Comparison of ENCODE assay signal across 9 cellular contexts in the genomic region with DNA sequence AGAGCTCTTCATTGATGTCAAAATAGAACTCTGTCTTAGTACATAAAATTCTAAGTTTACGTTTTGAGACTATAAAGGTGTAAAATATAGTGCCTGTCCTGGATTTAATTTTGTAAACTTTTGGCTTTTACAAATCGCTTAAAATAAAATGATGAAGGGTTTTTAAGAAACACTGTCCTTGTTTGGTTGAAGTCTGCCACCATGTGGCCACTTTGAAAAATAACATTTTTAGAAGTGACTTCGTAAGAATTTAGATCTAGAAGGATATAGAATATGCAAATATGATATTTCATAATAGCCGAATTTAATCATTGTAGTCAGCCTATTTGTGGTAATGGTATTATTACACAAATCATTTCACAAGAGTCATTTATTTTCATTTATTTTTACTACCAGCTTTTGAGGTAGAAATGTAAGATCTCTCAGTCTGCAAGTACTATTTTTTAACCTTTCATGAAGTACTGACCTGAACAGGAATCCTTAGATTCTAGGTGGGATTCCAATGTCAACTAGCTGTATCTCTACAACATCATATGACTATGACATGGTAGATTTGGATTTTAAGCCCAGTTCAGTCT. TPM values are rescaled to one million over a fixed set of nuclear protein-coding genes. Genes with fewer than 3 reads are reported as not detected.
DNase-seq lines count a peak whose midpoint lies in the region; ATAC-seq and TF ChIP-seq lines count a peak whose summit lies in the region.
"Had no signal": no experiment of that assay in that cellular context is flagged by ENCODE, and none has a peak within 500 bp of the region (broad histone marks: within the 10 kb centered on the region; RNA-seq: fewer than 3 reads in every experiment).

No MANE protein-coding gene starts in this region.

- no CpG with 5 or more reads among the region's 4 CpGs for whole genome bisulfite sequencing in IMR-90 (ENCODE audit: extremely low coverage in 2 of 2, insufficient read length in 1 of 2), 2 experiments
- WGBS in lung, 2 donors = 2% methylated on average over 4 of the region's 4 CpGs

- H3K36me3 Mint-ChIP-seq in brain = no peaks in the 10 kb centered on the region
- H3K36me3 Mint-ChIP-seq in activated naive CD8-positive, alpha-beta T cell treated with anti-CD3 and anti-CD28 coated beads, Interleukin-2, amount 50 U/mL, for 24 hours (ENCODE audit: low read depth) = no peaks in the 10 kb centered on the region

- no peak overlapping the region for H2BK20ac ChIP-seq in IMR-90 (ENCODE audit: low read depth, low read length)

- H3K36me3 ChIP-seq in IMR-90 (ENCODE audit: control insufficient read depth, insufficient read depth, low read length) (no peaks in the 10 kb centered on the region), lung (ENCODE audit: control insufficient read depth in 2 of 2, insufficient read depth in 2 of 2, low read length in 2 of 2) (no peaks in the 10 kb centered on the region)

- no peak overlapping the region for H4K91ac ChIP-seq in IMR-90 (ENCODE audit: insufficient read depth, low read depth, low read length)

- in situ Hi-C loops in IMR-90 (cut with MboI; ENCODE audit: low sequenced_read_pairs) = no loop called here

- H3K4me1 Mint-ChIP-seq in brain = peaks cover 12% of the 10 kb centered on the region
- no peaks in the 10 kb centered on the region for H3K4me1 Mint-ChIP-seq in activated naive CD8-positive, alpha-beta T cell treated with anti-CD3 and anti-CD28 coated beads, Interleukin-2, amount 50 U/mL, for 24 hours

- TF ChIP-seq RAD21 in IMR-90 (IDR thresholded peaks at IDR 0.05; ENCODE audit: low read length) = peak; percentile 75

- peaks cover 0 to 4% (median 0%) of the 10 kb centered on the region in 5 experiments for H3K9me3 Mint-ChIP-seq in brain
- H3K9me3 Mint-ChIP-seq in activated naive CD8-positive, alpha-beta T cell treated with anti-CD3 and anti-CD28 coated beads, Interleukin-2, amount 50 U/mL, for 24 hours = no peaks in the 10 kb centered on the region
- H3K9me3 Mint-ChIP-seq: dendritic cell treated with granulocyte-macrophage colony-stimulating factor and Interleukin-4, amounts not matched to agents 40 ng/mL and 50 ng/mL, for 4 days had no signal

- ATAC-seq in IMR-90 (ENCODE audit: low read depth) (peak; percentile 42; the same call in 1 of the 2 replicates), lung (ENCODE audit: insufficient read depth, low FRiP score) (no peak)
- ATAC-seq in activated naive CD8-positive, alpha-beta T cell treated with anti-CD3 and anti-CD28 coated beads, Interleukin-2, amount 50 U/mL, for 24 hours = no peak

- H3K79me1 ChIP-seq in IMR-90 (ENCODE audit: low read depth in 1 of 2, low read length in 2 of 2) = no peaks in the 10 kb centered on the region

- H3K4me2 ChIP-seq in IMR-90 (ENCODE audit: low read depth, low read length) = no peak overlapping the region

- H3K14ac ChIP-seq in IMR-90 (replicated peaks; ENCODE audit: low read depth, low read length) = no peak overlapping the region

- no peak overlapping the region for H2AK9ac ChIP-seq in IMR-90 (replicated peaks; ENCODE audit: low read depth, low read length, poor library complexity)

- H2BK5ac ChIP-seq in IMR-90 (ENCODE audit: low read depth, low read length, poor library complexity, severe bottlenecking) = no peak overlapping the region

- H3K27me3 ChIP-seq in IMR-90 (ENCODE audit: control insufficient read depth, insufficient read depth, low read length) = no peaks in the 10 kb centered on the region
- H3K27me3 ChIP-seq in lung (ENCODE audit: control insufficient read depth, insufficient read depth) = no peaks in the 10 kb centered on the region

- POLR2A ChIA-PET in IMR-90 (lab: Charles Lee; ENCODE audit: unreplicated experiment) = no interaction called here

- no peak overlapping the region for H2BK15ac ChIP-seq in IMR-90 (ENCODE audit: low read depth, low read length)

- no peaks in the 10 kb centered on the region for H4K20me1 ChIP-seq in IMR-90 (ENCODE audit: insufficient read depth, low read length)

- DNase-seq in GM12864 (ENCODE audit: low read depth) (no peak), IMR-90 (peak; percentile 51), lung (ENCODE audit: low spot score) (no peak), islet precursor cell (no peak)
- DNase-seq in activated naive CD8-positive, alpha-beta T cell treated with anti-CD3 and anti-CD28 coated beads, Interleukin-2, amount 50 U/mL, for 24 hours = no peak
- DNase-seq in activated CD4-positive, CD25-positive, alpha-beta regulatory T cell (lab: John Stamatoyannopoulos, UW) = no peak

- no peak overlapping the region for H3K23ac ChIP-seq in IMR-90 (ENCODE audit: low read depth, low read length)

- H3K9ac ChIP-seq in IMR-90 (ENCODE audit: low read depth, low read length) = no peak overlapping the region

- BruUV-seq in IMR-90 (replicated peaks; lab: Mats Ljungman, UMichigan) = no TSS peak

- TF ChIP-seq CTCF in 22Rv1 (IDR thresholded peaks at IDR 0.05) (peak; percentile 75), GM12864 (IDR thresholded peaks at IDR 0.05; ENCODE audit: low read depth, low read length, missing control alignments) (peak; percentile 27), IMR-90 (conservative IDR thresholded peaks at IDR 0.05; ENCODE audit: low read depth, low read length) (peak; percentile 64), brain (conservative IDR thresholded peaks at IDR 0.05) (peak; percentile 88 to 93), lung (IDR thresholded peaks at IDR 0.05; ENCODE audit: control extremely low read depth, extremely low read depth) (peak; percentile 19)

- peak overlapping the region; percentile 1; the same call in 1 of the 2 replicates for H3K18ac ChIP-seq in IMR-90 (ENCODE audit: low read depth, low read length)

- H3K9me1 ChIP-seq in IMR-90 (ENCODE audit: insufficient read depth, low read length) = no peaks in the 10 kb centered on the region

- H2AFZ ChIP-seq in IMR-90 (replicated peaks; ENCODE audit: low read length, poor library complexity) = no peak overlapping the region

- H3K27me3 Mint-ChIP-seq in brain = no peaks in the 10 kb centered on the region
- no peaks in the 10 kb centered on the region for H3K27me3 Mint-ChIP-seq in activated naive CD8-positive, alpha-beta T cell treated with anti-CD3 and anti-CD28 coated beads, Interleukin-2, amount 50 U/mL, for 24 hours
- H3K27me3 Mint-ChIP-seq: dendritic cell treated with granulocyte-macrophage colony-stimulating factor and Interleukin-4, amounts not matched to agents 40 ng/mL and 50 ng/mL, for 4 days had no signal

- H3K9me3 ChIP-seq in IMR-90 (ENCODE audit: control insufficient read depth, insufficient read depth, low read length) = no peaks in the 10 kb centered on the region
- no peaks in the 10 kb centered on the region for H3K9me3 ChIP-seq in lung (ENCODE audit: control insufficient read depth in 2 of 2, insufficient read depth in 1 of 2, low read length in 1 of 2)

- no peak overlapping the region for H4K8ac ChIP-seq in IMR-90 (ENCODE audit: low read depth in 2 of 2, low read length in 2 of 2)

- H3K27ac ChIP-seq in 22Rv1 = no peak overlapping the region
- no peak overlapping the region for H3K27ac ChIP-seq in IMR-90 (ENCODE audit: insufficient read depth, low read length)
- no peak overlapping the region for H3K27ac ChIP-seq in lung (ENCODE audit: low read depth in 1 of 2, low read length in 1 of 2)

- dilution Hi-C loops in IMR-90 (cut with HindIII; ENCODE audit: low sequenced_read_pairs, unreplicated experiment) = no loop called here

- H2BK120ac ChIP-seq in IMR-90 (ENCODE audit: low read depth, low read length) = no peak overlapping the region

- H4K5ac ChIP-seq in IMR-90 (ENCODE audit: low read depth, low read length) = no peak overlapping the region

- CTCF ChIA-PET in IMR-90 (lab: Yijun Ruan, JAX) = interaction anchor here (0.9 to 1.0 kb wide), 2 partner anchors 29 to 950 kb away, joined by 3 to 4 read pairs; no protein-coding TSS in a partner anchor

- intact Hi-C loops in IMR-90 (cut with micrococcal nuclease) = loop anchor here (1.0 to 2.0 kb wide), 2 partner anchors 571 to 949 kb away; partner anchors contain the start of gene ANKRD50

- no peaks in the 10 kb centered on the region for H3K4me1 ChIP-seq in IMR-90 (ENCODE audit: control insufficient read depth, insufficient read depth, low read length)
- no peaks in the 10 kb centered on the region for H3K4me1 ChIP-seq in lung (ENCODE audit: control insufficient read depth in 2 of 2, insufficient read depth in 2 of 2, low read length in 2 of 2)

- no peak overlapping the region for H2AK5ac ChIP-seq in IMR-90 (ENCODE audit: low read depth, low read length)

- TF ChIP-seq POLR2A in IMR-90 (IDR thresholded peaks at IDR 0.05; ENCODE audit: low read depth, low read length) = no peak

- H3K4me3 Mint-ChIP-seq in brain = no peak overlapping the region
- H3K4me3 Mint-ChIP-seq in activated naive CD8-positive, alpha-beta T cell treated with anti-CD3 and anti-CD28 coated beads, Interleukin-2, amount 50 U/mL, for 24 hours = no peak overlapping the region
- H3K4me3 Mint-ChIP-seq: dendritic cell treated with granulocyte-macrophage colony-stimulating factor and Interleukin-4, amounts not matched to agents 40 ng/mL and 50 ng/mL, for 4 days had no signal

- H3K27ac Mint-ChIP-seq in brain = no peak overlapping the region
- no peak overlapping the region for H3K27ac Mint-ChIP-seq in activated naive CD8-positive, alpha-beta T cell treated with anti-CD3 and anti-CD28 coated beads, Interleukin-2, amount 50 U/mL, for 24 hours
- H3K27ac Mint-ChIP-seq: dendritic cell treated with granulocyte-macrophage colony-stimulating factor and Interleukin-4, amounts not matched to agents 40 ng/mL and 50 ng/mL, for 4 days had no signal

- H3K4me3 ChIP-seq in GM12864 (ENCODE audit: low read depth, low read length) = no peak overlapping the region
- no peak overlapping the region for H3K4me3 ChIP-seq in IMR-90 (ENCODE audit: insufficient read depth, low read depth, low read length)
- no peak overlapping the region for H3K4me3 ChIP-seq in lung

- no peak overlapping the region for H3K56ac ChIP-seq in IMR-90 (ENCODE audit: extremely low read depth, insufficient read depth, low read length)

- no peak overlapping the region for H3K4ac ChIP-seq in IMR-90 (ENCODE audit: low read depth, low read length)

TF ChIP-seq in IMR-90, 13 proteins besides CTCF, POLR2A, EP300 and RAD21 (continues in another document):
- no peak for TF ChIP-seq MAZ (IDR thresholded peaks at IDR 0.05; ENCODE audit: borderline replicate concordance, low read depth, low read length)
- no peak for TF ChIP-seq CHD1 (IDR thresholded peaks at IDR 0.05; ENCODE audit: low read depth, low read length)
- TF ChIP-seq FOS (IDR thresholded peaks at IDR 0.05; ENCODE audit: low read depth, low read length) = no peak
- no peak for TF ChIP-seq RFX5 (IDR thresholded peaks at IDR 0.05; ENCODE audit: low read depth, low read length)
- TF ChIP-seq MXI1 (IDR thresholded peaks at IDR 0.05; ENCODE audit: borderline replicate concordance, low read depth, low read length) = no peak
- TF ChIP-seq RCOR1 (IDR thresholded peaks at IDR 0.05; ENCODE audit: insufficient replicate concordance, low read length) = no peak
- peak; percentile 71 for TF ChIP-seq SMC3 (IDR thresholded peaks at IDR 0.05; ENCODE audit: low read depth, low read length)

RNA-seq across cellular contexts. Expression of gene FAT4, which starts 31.0 kb away (rescaled TPM):
- total RNA-seq in IMR-90 (2012; rRNA removed) (35.6 and 37.5 TPM in 2 replicates), lung (100 to 1,000 TPM in 1 of 2 donors, 10 to 100 TPM in 1; 18.1 to 105 TPM)
- polyA plus RNA-seq in IMR-90 (2012; rRNA removed) (6.8 and 7.2 TPM in 2 replicates), brain (ENCODE audit: insufficient read depth, low read depth, low replicate concordance) (0.71 TPM), lung (1 to 10 TPM; 1.1 to 2.6 TPM)
- 2.6 and 3.1 TPM in 2 replicates for polyA plus RNA-seq in IMR-90 (2012; cell fraction: cytosol; rRNA removed)
- polyA plus RNA-seq in IMR-90 (2012; cell fraction: nucleus; rRNA removed; ENCODE audit: low replicate concordance) = 3.5 and 10.2 TPM in 2 replicates

Comparison
In these comparisons a context has a peak if more than half of its experiments do, and no peak if none do; other contexts are left out.
1. CTCF ChIP-seq: peak in every context shown above with its lines; median percentile 90 in brain; 75 in 22Rv1; 64 in IMR-90; 27 in GM12864; 19 in lung.